Comparison of ENCODE assay signal across 14 cellular contexts in genomic region chr3:193114431-193115340, GRCh38.
"Had no signal": no experiment of that assay in that cellular context is flagged by ENCODE, and none has a peak within 500 bp of the region (broad histone marks: within the 10 kb centered on the region; RNA-seq: fewer than 3 reads in every experiment).

No MANE protein-coding gene starts in this region.

- H3K4me3 Mint-ChIP-seq: activated CD8-positive, alpha-beta T cell treated with anti-CD3 and anti-CD28 coated beads for 36 hours; activated T-cell treated with anti-CD3 and anti-CD28 coated beads, Interleukin-2, amount 50 U/mL, for 4 hours; naive B cell; stimulated activated memory B cell treated with anti-CD40 and anti-IgM and Interleukin-4, amounts not matched to agents 10 μg/mL and 1 μg/mL and 100 μg/mL, for 72 hours had no signal

- H3K4me1 ChIP-seq: body of pancreas, colonic mucosa, gastroesophageal sphincter, pancreas, uterus had no signal

- H3K27me3 Mint-ChIP-seq: stimulated activated memory B cell treated with anti-CD40 and anti-IgM and Interleukin-4, amounts not matched to agents 10 μg/mL and 1 μg/mL and 100 μg/mL, for 72 hours had no signal

- H3K27ac Mint-ChIP-seq: activated CD8-positive, alpha-beta T cell treated with anti-CD3 and anti-CD28 coated beads for 36 hours; activated naive CD4-positive, alpha-beta T cell treated with anti-CD3 and anti-CD28 coated beads, Interleukin-2, amount 50 U/mL, for 72 hours; naive B cell; stimulated activated memory B cell treated with anti-CD40 and anti-IgM and Interleukin-4, amounts not matched to agents 10 μg/mL and 1 μg/mL and 100 μg/mL, for 72 hours had no signal

- H3K36me3 ChIP-seq: colonic mucosa, gastroesophageal sphincter, pancreas, uterus had no signal

- H3K9me3 Mint-ChIP-seq: activated CD8-positive, alpha-beta T cell treated with anti-CD3 and anti-CD28 coated beads for 36 hours; activated T-cell treated with anti-CD3 and anti-CD28 coated beads, Interleukin-2, amount 50 U/mL, for 4 hours; stimulated activated memory B cell treated with anti-CD40 and anti-IgM and Interleukin-4, amounts not matched to agents 10 μg/mL and 1 μg/mL and 100 μg/mL, for 72 hours had no signal

- H3K4me1 Mint-ChIP-seq: naive B cell; stimulated activated memory B cell treated with anti-CD40 and anti-IgM and Interleukin-4, amounts not matched to agents 10 μg/mL and 1 μg/mL and 100 μg/mL, for 72 hours had no signal

- DNase-seq: activated CD4-positive, alpha-beta T cell treated with anti-CD3 and anti-CD28 coated beads for 4 hours; activated CD8-positive, alpha-beta T cell treated with anti-CD3 and anti-CD28 coated beads for 36 hours; activated effector memory CD4-positive, alpha-beta T cell treated with Interleukin-2 at 50 U/mL for 16 hours; activated T-cell treated with anti-CD3 and anti-CD28 coated beads, Interleukin-2, amount 50 U/mL, for 4 hours; body of pancreas; central memory CD4-positive, alpha-beta T cell; colonic mucosa; naive B cell; pancreas; stimulated activated CD4-positive, alpha-beta T cell treated with anti-CD3 and anti-CD28 coated beads, Interleukin-2, amount 100 ng/mL, for 48 hours; uterus had no signal

- H3K9me3 ChIP-seq: body of pancreas, colonic mucosa, gastroesophageal sphincter, pancreas, uterus had no signal

- H3K27me3 ChIP-seq: body of pancreas, colonic mucosa, gastroesophageal sphincter, pancreas, uterus had no signal

- ATAC-seq: activated CD8-positive, alpha-beta T cell treated with anti-CD3 and anti-CD28 coated beads for 36 hours; activated naive CD4-positive, alpha-beta T cell treated with anti-CD3 and anti-CD28 coated beads, Interleukin-2, amount 50 U/mL, for 72 hours; activated T-cell treated with anti-CD3 and anti-CD28 coated beads, Interleukin-2, amount 50 U/mL, for 4 hours; body of pancreas; gastroesophageal sphincter; pancreas; stimulated activated memory B cell treated with anti-CD40 and anti-IgM and Interleukin-4, amounts not matched to agents 10 μg/mL and 1 μg/mL and 100 μg/mL, for 72 hours had no signal

- H3K27ac ChIP-seq: body of pancreas, colonic mucosa, gastroesophageal sphincter, pancreas, uterus had no signal

- H3K36me3 Mint-ChIP-seq: activated naive CD4-positive, alpha-beta T cell treated with anti-CD3 and anti-CD28 coated beads, Interleukin-2, amount 50 U/mL, for 72 hours; naive B cell; stimulated activated memory B cell treated with anti-CD40 and anti-IgM and Interleukin-4, amounts not matched to agents 10 μg/mL and 1 μg/mL and 100 μg/mL, for 72 hours had no signal

- H3K4me3 ChIP-seq: body of pancreas, colonic mucosa, gastroesophageal sphincter, pancreas, uterus had no signal
